In genomic region chr2:133362061-133362476, GRCh38 we compare ENCODE assay signal across 9 cellular contexts.
DNase-seq lines count a peak whose midpoint lies in the region; ATAC-seq and TF ChIP-seq lines count a peak whose summit lies in the region.
"Had no signal": no experiment of that assay in that cellular context is flagged by ENCODE, and none has a peak within 500 bp of the region (broad histone marks: within the 10 kb centered on the region; RNA-seq: fewer than 3 reads in every experiment).

No MANE protein-coding gene starts in this region.

- no peaks in the 10 kb centered on the region for H3K9me3 ChIP-seq in HAP-1
- H3K9me3 ChIP-seq in mucosa of descending colon: no peaks in the 10 kb centered on the region
- H3K9me3 ChIP-seq: ovary had no signal

- in situ Hi-C loops in HAP-1 (cut with MboI; ENCODE audit: low sequenced_read_pairs): no loop called here

- no peak overlapping the region for H3K4me3 Mint-ChIP-seq in endothelial cell (ENCODE audit: unreplicated experiment)

- H3K4me1 ChIP-seq in HAP-1 (peaks cover 28% of the 10 kb centered on the region), mucosa of descending colon (ENCODE audit: low read depth) (no peaks in the 10 kb centered on the region)

- POLR2A ChIA-PET in RWPE1 (lab: Yijun Ruan, JAX; ENCODE audit: low non-redundant PET): no interaction called here

- H3K36me3 Mint-ChIP-seq in endothelial cell (ENCODE audit: low read depth, unreplicated experiment): no peaks in the 10 kb centered on the region

- no peaks in the 10 kb centered on the region for H3K27me3 ChIP-seq in HAP-1 (ENCODE audit: low read depth)
- H3K27me3 ChIP-seq: ovary had no signal

- TF ChIP-seq CTCF in RWPE1 (conservative IDR thresholded peaks at IDR 0.05; ENCODE audit: low read depth) (no peak), endothelial cell (IDR thresholded peaks at IDR 0.05; ENCODE audit: unreplicated experiment) (no peak), mucosa of descending colon (IDR thresholded peaks at IDR 0.05) (no peak)

- H3K9me3 Mint-ChIP-seq in endothelial cell (ENCODE audit: unreplicated experiment): no peaks in the 10 kb centered on the region

- no peaks in the 10 kb centered on the region for H3K4me1 Mint-ChIP-seq in endothelial cell (ENCODE audit: unreplicated experiment)

- H3K36me3 ChIP-seq in HAP-1 (replicated peaks): no peaks in the 10 kb centered on the region
- H3K36me3 ChIP-seq in mucosa of descending colon (ENCODE audit: low read depth): no peaks in the 10 kb centered on the region
- H3K36me3 ChIP-seq: ovary had no signal

- intact Hi-C loops in mucosa of descending colon (cut with DNase I, micrococcal nuclease): no loop called here

- H3K27me3 Mint-ChIP-seq in endothelial cell (ENCODE audit: unreplicated experiment): no peaks in the 10 kb centered on the region

- no peak overlapping the region for H3K4me3 ChIP-seq in HAP-1
- no peak overlapping the region for H3K4me3 ChIP-seq in mucosa of descending colon
- H3K4me3 ChIP-seq: ovary had no signal

- ATAC-seq in mucosa of descending colon: no peak
- ATAC-seq in GM18517 (IDR thresholded peaks at IDR 0.05; ENCODE audit: unreplicated experiment): no peak

- no peak overlapping the region for H3K27ac ChIP-seq in RWPE1
- H3K27ac ChIP-seq: ovary had no signal

- DNase-seq in HAP-1 (ENCODE audit: low spot score in 2 of 2): peak; percentile 55 to 90
- peak; percentile 15 for DNase-seq in RWPE1 (ENCODE audit: low spot score)
- DNase-seq in fibroblast of peridontal ligament (ENCODE audit: extremely low read depth): peak; percentile 55
- DNase-seq in stromal cell of bone marrow (ENCODE audit: low read depth): peak; percentile 42
- no peak for DNase-seq in endothelial cell (ENCODE audit: low spot score)
- no peak for DNase-seq in mucosa of descending colon
- DNase-seq: activated T-cell treated with anti-CD3 and anti-CD28 coated beads, Interleukin-2, amount 50 U/mL, for 48 hours; ovary had no signal

- CTCF ChIA-PET in RWPE1 (lab: Yijun Ruan, JAX): no interaction called here

- H3K27ac Mint-ChIP-seq in endothelial cell (ENCODE audit: unreplicated experiment): no peak overlapping the region

Comparison
In these comparisons a context has a peak if more than half of its experiments do, and no peak if none do; other contexts are left out.
1. DNase-seq: peak in HAP-1 (2 of 2), RWPE1 (single experiment), fibroblast of peridontal ligament (single experiment) and stromal cell of bone marrow (single experiment); none in endothelial cell (single experiment) and mucosa of descending colon (0 of 3).